ENCODE assay signal across 10 cellular contexts in genomic region chr6:170554888-170555137, GRCh38. TPM values are rescaled to one million over a fixed set of nuclear protein-coding genes. Genes with fewer than 3 reads are reported as not detected.
DNase-seq lines count a peak whose midpoint lies in the region; ATAC-seq and TF ChIP-seq lines count a peak whose summit lies in the region.
"Had no signal": no experiment of that assay in that cellular context is flagged by ENCODE, and none has a peak within 500 bp of the region (broad histone marks: within the 10 kb centered on the region; RNA-seq: fewer than 3 reads in every experiment).

No MANE protein-coding gene starts in this region.

- H3K36me3 ChIP-seq in SK-N-MC (ENCODE audit: insufficient read depth, low read length) (peaks cover 42% of the 10 kb centered on the region), iPS DF 6.9 (ENCODE audit: control insufficient read depth, insufficient read depth, low read length) (no peaks in the 10 kb centered on the region; the same call in 1 of the 2 replicates), skeletal muscle tissue (ENCODE audit: control insufficient read depth in 3 of 3, insufficient read depth in 3 of 3, low read length in 3 of 3) (peaks cover 5 to 20% (median 6%) of the 10 kb centered on the region in 3 donors)

- H3K9me3 ChIP-seq in SK-N-MC (ENCODE audit: low read depth, low read length): no peaks in the 10 kb centered on the region
- H3K9me3 ChIP-seq in iPS DF 6.9 (ENCODE audit: control insufficient read depth, insufficient read depth, low read length): no peaks in the 10 kb centered on the region
- H3K9me3 ChIP-seq in skeletal muscle tissue (ENCODE audit: control insufficient read depth in 3 of 3, low read length in 3 of 3): no peaks in the 10 kb centered on the region

- H3K27me3 ChIP-seq in iPS DF 6.9 (ENCODE audit: control insufficient read depth, insufficient read depth, low read length) (no peaks in the 10 kb centered on the region), skeletal muscle tissue (ENCODE audit: control insufficient read depth in 3 of 3, insufficient read depth in 3 of 3, low read length in 3 of 3) (no peaks in the 10 kb centered on the region)

- no peak for DNase-seq in SK-N-MC (ENCODE audit: low read depth, low spot score)
- DNase-seq in iPS DF 6.9 (ENCODE audit: low read depth, low spot score): no peak
- DNase-seq in GM13977 (ENCODE audit: low spot score): no peak
- no peak for DNase-seq in activated CD8-positive, alpha-beta T cell treated with anti-CD3 and anti-CD28 coated beads for 36 hours
- DNase-seq in activated T-cell treated with anti-CD3 and anti-CD28 coated beads, Interleukin-2, amount 50 U/mL, for 72 hours: no peak

- no peaks in the 10 kb centered on the region for H3K4me1 ChIP-seq in iPS DF 6.9 (ENCODE audit: control insufficient read depth, insufficient read depth, low read length)
- peaks cover 30 to 34% (median 32%) of the 10 kb centered on the region in 3 donors for H3K4me1 ChIP-seq in skeletal muscle tissue (ENCODE audit: control insufficient read depth in 3 of 3, insufficient read depth in 3 of 3, low read length in 3 of 3)

- H3K9ac ChIP-seq in SK-N-MC (ENCODE audit: insufficient read length) (peak overlapping the region; percentile 94), skeletal muscle tissue (ENCODE audit: low read depth in 1 of 3, low read length in 3 of 3) (peak overlapping the region; percentile 95 to 97 (median 96))

- ATAC-seq in activated CD8-positive, alpha-beta T cell treated with anti-CD3 and anti-CD28 coated beads for 36 hours: no peak
- ATAC-seq in HG02840 (IDR thresholded peaks at IDR 0.05; ENCODE audit: low FRiP score, unreplicated experiment): no peak
- no peak for ATAC-seq in activated T-cell treated with anti-CD3 and anti-CD28 coated beads, Interleukin-2, amount 50 U/mL, for 72 hours (replicated peaks in 1 of 2)

- H3K27me3 Mint-ChIP-seq in activated CD8-positive, alpha-beta T cell treated with anti-CD3 and anti-CD28 coated beads for 36 hours: no peaks in the 10 kb centered on the region
- H3K27me3 Mint-ChIP-seq in activated T-cell treated with anti-CD3 and anti-CD28 coated beads, Interleukin-2, amount 50 U/mL, for 72 hours (ENCODE audit: low read depth): no peaks in the 10 kb centered on the region

- no peak overlapping the region for H3K4me3 Mint-ChIP-seq in activated CD8-positive, alpha-beta T cell treated with anti-CD3 and anti-CD28 coated beads for 36 hours
- no peak overlapping the region for H3K4me3 Mint-ChIP-seq in activated T-cell treated with anti-CD3 and anti-CD28 coated beads, Interleukin-2, amount 50 U/mL, for 72 hours
- H3K4me3 Mint-ChIP-seq: neural crest cell, WTC11 had no signal

- no peak overlapping the region for H3K27ac Mint-ChIP-seq in activated CD8-positive, alpha-beta T cell treated with anti-CD3 and anti-CD28 coated beads for 36 hours
- no peak overlapping the region for H3K27ac Mint-ChIP-seq in activated T-cell treated with anti-CD3 and anti-CD28 coated beads, Interleukin-2, amount 50 U/mL, for 72 hours
- H3K27ac Mint-ChIP-seq: WTC11 had no signal

- no peak for TF ChIP-seq CTCF in GM13977 (IDR thresholded peaks at IDR 0.05; ENCODE audit: extremely low read depth, insufficient read depth, missing control alignments)
- no peak for TF ChIP-seq CTCF in activated CD8-positive, alpha-beta T cell treated with anti-CD3 and anti-CD28 coated beads for 36 hours (IDR thresholded peaks at IDR 0.05)

- H3K4me1 Mint-ChIP-seq in activated CD8-positive, alpha-beta T cell treated with anti-CD3 and anti-CD28 coated beads for 36 hours (ENCODE audit: low read depth): peaks cover 43% of the 10 kb centered on the region
- peaks cover 23% of the 10 kb centered on the region for H3K4me1 Mint-ChIP-seq in activated T-cell treated with anti-CD3 and anti-CD28 coated beads, Interleukin-2, amount 50 U/mL, for 72 hours (ENCODE audit: low read depth)

- peak overlapping the region; percentile 88 for H3K4me3 ChIP-seq in GM08714 (ENCODE audit: low read length)
- peak overlapping the region; percentile 100 for H3K4me3 ChIP-seq in SK-N-MC
- H3K4me3 ChIP-seq in iPS DF 6.9 (ENCODE audit: low read length): peak overlapping the region; percentile 72; the same call in 1 of the 2 replicates
- H3K4me3 ChIP-seq in skeletal muscle tissue (ENCODE audit: low read length in 3 of 3): peak overlapping the region; percentile 93 to 98 (median 98)

- in situ Hi-C loops in GM13977 (cut with MboI; ENCODE audit: low pct_unique_long_range_greater_than_20kb, low sequenced_read_pairs, unreplicated experiment): no loop called here

- intact Hi-C loops in activated CD8-positive, alpha-beta T cell treated with anti-CD3 and anti-CD28 coated beads for 36 hours (cut with micrococcal nuclease): no loop called here

- H3K27ac ChIP-seq in SK-N-MC: no peak overlapping the region
- H3K27ac ChIP-seq in iPS DF 6.9 (ENCODE audit: low read length): no peak overlapping the region
- H3K27ac ChIP-seq in skeletal muscle tissue (ENCODE audit: low read depth, low read length): peak overlapping the region; percentile 98

- no CpG with 5 or more reads among the region's 6 CpGs for WGBS in iPS DF 6.9 (ENCODE audit: insufficient coverage, insufficient read length)

- no peaks in the 10 kb centered on the region for H3K9me3 Mint-ChIP-seq in activated CD8-positive, alpha-beta T cell treated with anti-CD3 and anti-CD28 coated beads for 36 hours
- H3K9me3 Mint-ChIP-seq in activated T-cell treated with anti-CD3 and anti-CD28 coated beads, Interleukin-2, amount 50 U/mL, for 72 hours: no peaks in the 10 kb centered on the region
- H3K9me3 Mint-ChIP-seq: neural crest cell, WTC11 had no signal

- H3K36me3 Mint-ChIP-seq in activated CD8-positive, alpha-beta T cell treated with anti-CD3 and anti-CD28 coated beads for 36 hours (ENCODE audit: low read depth): peaks cover 41% of the 10 kb centered on the region
- peaks cover 3 to 23% of the 10 kb centered on the region in 2 donors for H3K36me3 Mint-ChIP-seq in activated T-cell treated with anti-CD3 and anti-CD28 coated beads, Interleukin-2, amount 50 U/mL, for 72 hours (ENCODE audit: insufficient read depth in 2 of 2)

- POLR2A ChIA-PET in activated CD8-positive, alpha-beta T cell treated with anti-CD3 and anti-CD28 coated beads for 36 hours (lab: Charles Lee): interaction anchor here (1.4 to 2.7 kb wide), 2 partner anchors 20 to 30 kb away, joined by 4 to 20 read pairs; partner anchors contain the start of gene PDCD2

- CTCF ChIA-PET in activated CD8-positive, alpha-beta T cell treated with anti-CD3 and anti-CD28 coated beads for 36 hours (lab: Charles Lee): no interaction called here

RNA-seq across cellular contexts. Expression of gene TBP, which starts 0.6 kb away (rescaled TPM):
- 11.0 TPM for total RNA-seq in skeletal muscle tissue
- 10 to 100 TPM; 21.0 to 22.1 TPM for total RNA-seq in activated CD8-positive, alpha-beta T cell treated with anti-CD3 and anti-CD28 coated beads for 36 hours
- 10 to 100 TPM; 25.8 to 29.0 TPM for total RNA-seq in activated T-cell treated with anti-CD3 and anti-CD28 coated beads, Interleukin-2, amount 50 U/mL, for 72 hours

RNA-seq across cellular contexts. Expression of gene PSMB1, which starts 1.7 kb away (rescaled TPM):
- total RNA-seq in skeletal muscle tissue: 244 TPM
- total RNA-seq in activated CD8-positive, alpha-beta T cell treated with anti-CD3 and anti-CD28 coated beads for 36 hours: 100 to 1,000 TPM; 236 to 247 TPM
- total RNA-seq in activated T-cell treated with anti-CD3 and anti-CD28 coated beads, Interleukin-2, amount 50 U/mL, for 72 hours: 100 to 1,000 TPM; 169 to 174 TPM

RNA-seq across cellular contexts. Expression of gene PDCD2, which starts 29.6 kb away (rescaled TPM):
- 36.0 TPM for total RNA-seq in skeletal muscle tissue
- 100 to 1,000 TPM; 132 to 140 TPM for total RNA-seq in activated CD8-positive, alpha-beta T cell treated with anti-CD3 and anti-CD28 coated beads for 36 hours
- 100 to 1,000 TPM in 1 of 2 donors, 10 to 100 TPM in 1; 99.4 to 111 TPM for total RNA-seq in activated T-cell treated with anti-CD3 and anti-CD28 coated beads, Interleukin-2, amount 50 U/mL, for 72 hours
